Comparison of ENCODE assay signal across 9 cellular contexts in the genomic region with DNA sequence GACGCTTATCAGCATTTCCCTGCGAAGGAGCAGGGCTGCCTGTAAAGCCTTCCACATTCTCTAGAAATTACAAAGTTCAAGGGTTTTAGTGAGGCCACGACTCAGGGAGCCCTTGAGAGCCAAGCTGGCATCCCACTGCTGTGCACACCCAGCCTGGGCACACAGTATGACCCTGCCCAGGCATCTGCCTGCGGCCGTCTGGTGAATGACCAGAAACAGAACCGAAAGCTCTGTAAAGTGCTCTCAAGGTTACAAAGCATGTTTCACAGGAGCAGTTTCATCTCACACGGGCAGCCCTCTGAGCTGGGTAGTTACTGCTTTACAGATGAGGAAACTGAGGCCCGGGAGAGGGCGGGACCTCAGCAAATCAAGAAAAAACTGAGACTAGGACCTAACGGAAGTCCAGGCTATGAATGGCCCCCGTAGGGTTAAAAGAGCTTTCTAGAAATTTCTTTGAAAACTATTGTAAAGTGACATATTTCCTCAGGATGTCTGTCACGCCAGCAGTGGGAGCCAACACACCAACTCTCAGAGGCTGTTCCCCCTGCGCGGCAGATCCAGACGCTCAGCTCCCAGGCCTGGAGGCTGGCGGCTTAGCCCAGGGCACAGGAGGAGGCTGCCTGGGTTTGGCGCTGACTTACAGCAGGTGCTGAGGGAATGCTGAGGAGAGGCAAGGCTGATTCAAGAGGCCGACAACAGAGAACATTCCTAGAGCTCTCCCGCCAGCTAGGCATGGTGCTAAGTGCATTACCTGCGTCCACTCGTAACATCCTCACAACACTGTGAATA. TPM values are rescaled to one million over a fixed set of nuclear protein-coding genes. Genes with fewer than 3 reads are reported as not detected.
A peak's percentile ranks its signal among the peaks of the same experiment; 100 is the strongest.
DNase-seq lines count a peak whose midpoint lies in the region; ATAC-seq and TF ChIP-seq lines count a peak whose summit lies in the region.
"Had no signal": no experiment of that assay in that cellular context is flagged by ENCODE, and none has a peak within 500 bp of the region (broad histone marks: within the 10 kb centered on the region; RNA-seq: fewer than 3 reads in every experiment).

No MANE protein-coding gene starts in this region.

- in situ Hi-C loops in SK-MEL-5 (cut with HindIII; ENCODE audit: low pct_unique_long_range_greater_than_20kb, low sequenced_read_pairs), result no loop called here

- H3K27me3 Mint-ChIP-seq in activated CD8-positive, alpha-beta T cell treated with anti-CD3 and anti-CD28 coated beads, Interleukin-2, amount 10 ng/mL, durations not matched to agents 7 days and 5 days (ENCODE audit: low read depth), result peaks cover 4% of the 10 kb centered on the region

- peak; percentile 27 for TF ChIP-seq CTCF in GM20000 (IDR thresholded peaks at IDR 0.05; ENCODE audit: extremely low read depth, missing control alignments)

- CTCF ChIA-PET in activated CD8-positive, alpha-beta T cell treated with anti-CD3 and anti-CD28 coated beads, Interleukin-2, amount 10 ng/mL, durations not matched to agents 7 days and 5 days (lab: Charles Lee), result interaction anchor here (1.1 to 2.8 kb wide), 4 partner anchors 35 to 165 kb away, joined by 4 to 8 read pairs (median 6); no protein-coding TSS in a partner anchor

- no peak for ATAC-seq in activated CD8-positive, alpha-beta T cell treated with anti-CD3 and anti-CD28 coated beads, Interleukin-2, amount 10 ng/mL, durations not matched to agents 7 days and 5 days
- no peak for ATAC-seq in esophagus mucosa

- no peak overlapping the region for H3K4me3 Mint-ChIP-seq in activated CD8-positive, alpha-beta T cell treated with anti-CD3 and anti-CD28 coated beads, Interleukin-2, amount 10 ng/mL, durations not matched to agents 7 days and 5 days

- no peaks in the 10 kb centered on the region for H3K9me3 Mint-ChIP-seq in activated CD8-positive, alpha-beta T cell treated with anti-CD3 and anti-CD28 coated beads, Interleukin-2, amount 10 ng/mL, durations not matched to agents 7 days and 5 days (ENCODE audit: insufficient read depth)

- DNase-seq in DMS 273 (lab: John Stamatoyannopoulos, UW; ENCODE audit: unreplicated experiment) (peak; percentile 71), DMS 273 treated with DMSO at 0.1 percent for 48 hours (lab: John Stamatoyannopoulos, UW) (no peak), GM20000 (ENCODE audit: low spot score) (peak; percentile 61), SK-MEL-5 (ENCODE audit: low read depth, low spot score) (peak; percentile 26), medulla oblongata (ENCODE audit: extremely low spot score) (peak; percentile 45)
- no peak for DNase-seq in stimulated activated CD4-positive, alpha-beta T cell treated with anti-CD3 and anti-CD28 coated beads, Interleukin-1b, Interleukin-23, amount 100 ng/mL, for 48 hours
- no peak for DNase-seq in activated CD8-positive, alpha-beta T cell treated with anti-CD3 and anti-CD28 coated beads, Interleukin-2, amount 10 ng/mL, durations not matched to agents 7 days and 5 days
- DNase-seq: 8988T had no signal

- no peak overlapping the region for H3K27ac Mint-ChIP-seq in activated CD8-positive, alpha-beta T cell treated with anti-CD3 and anti-CD28 coated beads, Interleukin-2, amount 10 ng/mL, durations not matched to agents 7 days and 5 days

- H3K4me1 Mint-ChIP-seq in activated CD8-positive, alpha-beta T cell treated with anti-CD3 and anti-CD28 coated beads, Interleukin-2, amount 10 ng/mL, durations not matched to agents 7 days and 5 days (ENCODE audit: low read depth), result peaks cover 3% of the 10 kb centered on the region

- POLR2A ChIA-PET in activated CD8-positive, alpha-beta T cell treated with anti-CD3 and anti-CD28 coated beads, Interleukin-2, amount 10 ng/mL, durations not matched to agents 7 days and 5 days (lab: Charles Lee), result interaction anchor here (0.6 kb wide), 1 partner anchor 68 kb away, joined by 3 read pairs; no protein-coding TSS in a partner anchor

- no peaks in the 10 kb centered on the region for H3K36me3 Mint-ChIP-seq in activated CD8-positive, alpha-beta T cell treated with anti-CD3 and anti-CD28 coated beads, Interleukin-2, amount 10 ng/mL, durations not matched to agents 7 days and 5 days (ENCODE audit: low read depth)

RNA-seq across cellular contexts. Expression of a gene that starts 7.7 kb away (rescaled TPM):
- total RNA-seq in SK-MEL-5 (2014; rRNA removed; shearing (Covaris generic)), result 36.3 and 38.7 TPM in 2 replicates
- 36.8 and 47.6 TPM in 2 replicates for polyA plus RNA-seq in SK-MEL-5 (2015; cell fraction: cytosol; rRNA removed)
- 20.7 and 25.3 TPM in 2 replicates for polyA plus RNA-seq in SK-MEL-5 (2015; cell fraction: nucleus; rRNA removed)
- 10 to 100 TPM; 75.9 to 80.5 TPM for total RNA-seq in activated CD8-positive, alpha-beta T cell treated with anti-CD3 and anti-CD28 coated beads, Interleukin-2, amount 10 ng/mL, durations not matched to agents 7 days and 5 days
- total RNA-seq in esophagus mucosa, result 40.7 TPM

Comparison
In these comparisons a context has a peak if more than half of its experiments do, and no peak if none do; other contexts are left out.
1. DNase-seq: peak in DMS 273 (single experiment), GM20000 (single experiment), SK-MEL-5 (single experiment) and medulla oblongata (single experiment); none in DMS 273 treated with DMSO at 0.1 percent for 48 hours (single experiment), stimulated activated CD4-positive, alpha-beta T cell treated with anti-CD3 and anti-CD28 coated beads, Interleukin-1b, Interleukin-23, amount 100 ng/mL, for 48 hours (single experiment) and activated CD8-positive, alpha-beta T cell treated with anti-CD3 and anti-CD28 coated beads, Interleukin-2, amount 10 ng/mL, durations not matched to agents 7 days and 5 days (single experiment).